11 cellular contexts compared by ENCODE assay signal in genomic region chr16:28184625-28185024, GRCh38.
"Had no signal": no experiment of that assay in that cellular context is flagged by ENCODE, and none has a peak within 500 bp of the region (broad histone marks: within the 10 kb centered on the region; RNA-seq: fewer than 3 reads in every experiment).

No MANE protein-coding gene starts in this region.

- DNase-seq: activated CD4-positive, CD25-positive, alpha-beta regulatory T cell treated with anti-CD3 and anti-CD28 coated beads, Interleukin-2, amount 50 U/mL, for 72 hours; activated CD8-positive, alpha-beta memory T cell treated with anti-CD3 and anti-CD28 coated beads for 24 hours; activated effector memory CD4-positive, alpha-beta T cell treated with Interleukin-2 at 50 U/mL for 16 hours; effector CD4-positive, alpha-beta T cell; heart left ventricle; islet precursor cell; left lung; stimulated activated CD4-positive, alpha-beta T cell treated with anti-CD3 and anti-CD28 coated beads, Interleukin-12 subunit alpha, Interleukin-12 subunit beta, amount 100 ng/mL, for 4 hours; stimulated activated naive CD8-positive, alpha-beta T cell treated with anti-CD3 and anti-CD28 coated beads, Interleukin-15, amount 100 ng/mL, for 72 hours had no signal

- H3K9me3 ChIP-seq: left lung had no signal

- H3K4me3 ChIP-seq: cardiac muscle cell, heart left ventricle, left lung had no signal

- H3K36me3 ChIP-seq: cardiac muscle cell, left lung had no signal

- H3K27me3 Mint-ChIP-seq: stimulated activated naive CD8-positive, alpha-beta T cell treated with anti-CD3 and anti-CD28 coated beads, Interleukin-15, amount 100 ng/mL, for 72 hours had no signal

- ATAC-seq: heart left ventricle; left lung; SK-N-SH treated with all-trans-retinoic acid at 6 μM for 48 hours; stimulated activated naive CD8-positive, alpha-beta T cell treated with anti-CD3 and anti-CD28 coated beads, Interleukin-15, amount 100 ng/mL, for 72 hours had no signal

- H3K27me3 ChIP-seq: cardiac muscle cell, heart left ventricle, left lung had no signal

- H3K27ac ChIP-seq: cardiac muscle cell, heart left ventricle, left lung had no signal
